1 cellular context compared by ENCODE assay signal in the genomic region with DNA sequence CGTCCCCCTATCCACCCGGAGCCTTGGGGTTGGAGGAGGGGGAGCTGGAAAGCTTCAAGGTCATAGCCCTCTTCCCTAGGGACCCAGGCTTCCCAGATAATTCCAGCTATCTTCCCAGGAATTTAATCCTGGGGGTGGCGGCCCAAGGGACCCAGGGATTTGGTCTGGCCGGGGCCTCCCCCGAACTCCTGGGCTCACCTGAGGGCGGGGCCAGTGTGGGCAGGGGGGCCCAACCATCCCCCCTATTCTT.
TF ChIP-seq lines count a peak whose summit lies in the region.

No MANE protein-coding gene starts in this region.

TF ChIP-seq in HEK293, 187 proteins besides CTCF, POLR2A, EP300 and RAD21 (continued from another document):
- TF ChIP-seq PRDM10 (tag by site-specific recombination; IDR thresholded peaks at IDR 0.05) (peak; percentile 60; the same call in 1 of the 2 replicates), MZF1 (tag by site-specific recombination; IDR thresholded peaks at IDR 0.05; ENCODE audit: borderline replicate concordance) (no peak), EGR2 (tag by site-specific recombination; IDR thresholded peaks at IDR 0.05; ENCODE audit: low read depth) (0 out of 2 replicates have a peak, but pooled peaks have one; percentile 4)
